In the genomic region with DNA sequence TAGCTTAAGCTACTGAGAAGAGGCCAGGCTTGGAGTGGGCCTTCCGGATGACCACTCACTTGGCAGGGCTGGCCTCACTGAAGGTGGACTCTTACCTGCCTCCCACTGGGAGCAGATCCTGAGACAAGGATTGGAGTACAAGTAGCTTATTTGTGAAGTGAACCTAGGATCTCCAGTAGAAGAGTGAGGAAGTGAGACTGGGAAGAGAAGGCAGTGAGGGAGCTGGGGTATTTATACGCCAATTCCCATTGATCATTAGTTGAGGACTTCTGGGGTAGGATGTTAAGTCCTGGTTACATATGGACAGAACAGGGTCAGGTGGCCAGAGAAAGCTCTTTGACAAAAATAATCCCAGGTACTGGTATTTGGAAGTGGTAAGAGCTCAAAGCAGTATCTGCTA, we compare ENCODE assay signal across 2 cellular contexts.
A peak's percentile ranks its signal among the peaks of the same experiment; 100 is the strongest.
TF ChIP-seq lines count a peak whose summit lies in the region.

No MANE protein-coding gene starts in this region.

TF ChIP-seq in HEK293, 187 proteins besides CTCF, POLR2A, EP300 and RAD21:
- TF ChIP-seq ZNF37A (tag by site-specific recombination; IDR thresholded peaks at IDR 0.05) (peak; percentile 97), RBAK (tag by site-specific recombination; IDR thresholded peaks at IDR 0.05) (no peak)
- TF ChIP-seq, protein P1, sequence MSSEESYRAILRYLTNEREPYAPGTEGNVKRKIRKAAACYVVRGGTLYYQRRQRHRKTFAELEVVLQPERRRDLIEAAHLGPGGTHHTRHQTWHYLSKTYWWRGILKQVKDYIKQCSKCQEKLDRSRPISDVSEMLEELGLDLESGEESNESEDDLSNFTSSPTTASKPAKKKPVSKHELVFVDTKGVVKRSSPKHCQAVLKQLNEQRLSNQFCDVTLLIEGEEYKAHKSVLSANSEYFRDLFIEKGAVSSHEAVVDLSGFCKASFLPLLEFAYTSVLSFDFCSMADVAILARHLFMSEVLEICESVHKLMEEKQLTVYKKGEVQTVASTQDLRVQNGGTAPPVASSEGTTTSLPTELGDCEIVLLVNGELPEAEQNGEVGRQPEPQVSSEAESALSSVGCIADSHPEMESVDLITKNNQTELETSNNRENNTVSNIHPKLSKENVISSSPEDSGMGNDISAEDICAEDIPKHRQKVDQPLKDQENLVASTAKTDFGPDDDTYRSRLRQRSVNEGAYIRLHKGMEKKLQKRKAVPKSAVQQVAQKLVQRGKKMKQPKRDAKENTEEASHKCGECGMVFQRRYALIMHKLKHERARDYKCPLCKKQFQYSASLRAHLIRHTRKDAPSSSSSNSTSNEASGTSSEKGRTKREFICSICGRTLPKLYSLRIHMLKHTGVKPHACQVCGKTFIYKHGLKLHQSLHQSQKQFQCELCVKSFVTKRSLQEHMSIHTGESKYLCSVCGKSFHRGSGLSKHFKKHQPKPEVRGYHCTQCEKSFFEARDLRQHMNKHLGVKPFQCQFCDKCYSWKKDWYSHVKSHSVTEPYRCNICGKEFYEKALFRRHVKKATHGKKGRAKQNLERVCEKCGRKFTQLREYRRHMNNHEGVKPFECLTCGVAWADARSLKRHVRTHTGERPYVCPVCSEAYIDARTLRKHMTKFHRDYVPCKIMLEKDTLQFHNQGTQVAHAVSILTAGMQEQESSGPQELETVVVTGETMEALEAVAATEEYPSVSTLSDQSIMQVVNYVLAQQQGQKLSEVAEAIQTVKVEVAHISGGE (tag by site-specific recombination; conservative IDR thresholded peaks at IDR 0.05; ENCODE audit: low read depth), result no peak

TF ChIP-seq in IMR-90, 13 proteins besides CTCF, POLR2A, EP300 and RAD21:
- TF ChIP-seq NFE2L2 (IDR thresholded peaks at IDR 0.05; ENCODE audit: low read depth, low read length) (no peak), BHLHE40 (IDR thresholded peaks at IDR 0.05; ENCODE audit: low read depth, low read length) (no peak), MAZ (IDR thresholded peaks at IDR 0.05; ENCODE audit: borderline replicate concordance, low read depth, low read length) (no peak), MXI1 (IDR thresholded peaks at IDR 0.05; ENCODE audit: borderline replicate concordance, low read depth, low read length) (no peak), RCOR1 (IDR thresholded peaks at IDR 0.05; ENCODE audit: insufficient replicate concordance, low read length) (no peak), RFX5 (IDR thresholded peaks at IDR 0.05; ENCODE audit: low read depth, low read length) (no peak), MAFK (IDR thresholded peaks at IDR 0.05; ENCODE audit: low read depth, low read length) (no peak), SMC3 (IDR thresholded peaks at IDR 0.05; ENCODE audit: low read depth, low read length) (no peak), CEBPB (IDR thresholded peaks at IDR 0.05; ENCODE audit: low read depth, low read length) (no peak), FOS (IDR thresholded peaks at IDR 0.05; ENCODE audit: low read depth, low read length) (no peak), CHD1 (IDR thresholded peaks at IDR 0.05; ENCODE audit: low read depth, low read length) (no peak)
- TF ChIP-seq, protein P2, sequence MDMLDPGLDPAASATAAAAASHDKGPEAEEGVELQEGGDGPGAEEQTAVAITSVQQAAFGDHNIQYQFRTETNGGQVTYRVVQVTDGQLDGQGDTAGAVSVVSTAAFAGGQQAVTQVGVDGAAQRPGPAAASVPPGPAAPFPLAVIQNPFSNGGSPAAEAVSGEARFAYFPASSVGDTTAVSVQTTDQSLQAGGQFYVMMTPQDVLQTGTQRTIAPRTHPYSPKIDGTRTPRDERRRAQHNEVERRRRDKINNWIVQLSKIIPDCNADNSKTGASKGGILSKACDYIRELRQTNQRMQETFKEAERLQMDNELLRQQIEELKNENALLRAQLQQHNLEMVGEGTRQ (IDR thresholded peaks at IDR 0.05; ENCODE audit: low read depth, low read length), result no peak
- TF ChIP-seq, protein P3, sequence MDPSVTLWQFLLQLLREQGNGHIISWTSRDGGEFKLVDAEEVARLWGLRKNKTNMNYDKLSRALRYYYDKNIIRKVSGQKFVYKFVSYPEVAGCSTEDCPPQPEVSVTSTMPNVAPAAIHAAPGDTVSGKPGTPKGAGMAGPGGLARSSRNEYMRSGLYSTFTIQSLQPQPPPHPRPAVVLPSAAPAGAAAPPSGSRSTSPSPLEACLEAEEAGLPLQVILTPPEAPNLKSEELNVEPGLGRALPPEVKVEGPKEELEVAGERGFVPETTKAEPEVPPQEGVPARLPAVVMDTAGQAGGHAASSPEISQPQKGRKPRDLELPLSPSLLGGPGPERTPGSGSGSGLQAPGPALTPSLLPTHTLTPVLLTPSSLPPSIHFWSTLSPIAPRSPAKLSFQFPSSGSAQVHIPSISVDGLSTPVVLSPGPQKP (IDR thresholded peaks at IDR 0.05; ENCODE audit: borderline replicate concordance, low read depth, low read length), result no peak
TF ChIP-seq in IMR-90: peak in this region for 0.
